Comparison of ENCODE assay signal across 8 cellular contexts in genomic region chr1:1763657-1764621, GRCh38. TPM values are rescaled to one million over a fixed set of nuclear protein-coding genes. Genes with fewer than 3 reads are reported as not detected.
A peak's percentile ranks its signal among the peaks of the same experiment; 100 is the strongest.
DNase-seq lines count a peak whose midpoint lies in the region; ATAC-seq and TF ChIP-seq lines count a peak whose summit lies in the region.

No MANE protein-coding gene starts in this region.

- H3K27me3 ChIP-seq in foreskin keratinocyte: no peaks in the 10 kb centered on the region
- no peaks in the 10 kb centered on the region for H3K27me3 ChIP-seq in osteoblast (ENCODE audit: insufficient read depth, low read length)
- no peaks in the 10 kb centered on the region for H3K27me3 ChIP-seq in colonic mucosa

- H3K79me2 ChIP-seq in osteoblast (ENCODE audit: insufficient read depth, low read length): peaks cover 89% of the 10 kb centered on the region

- peak; percentile 4 for TF ChIP-seq CTCF in foreskin keratinocyte (conservative IDR thresholded peaks at IDR 0.05)
- peak; percentile 14 for TF ChIP-seq CTCF in osteoblast (IDR thresholded peaks at IDR 0.05; ENCODE audit: extremely low read depth, low read depth, low read length)
- no peak for TF ChIP-seq CTCF in colonic mucosa (IDR thresholded peaks at IDR 0.05)
- no peak for TF ChIP-seq CTCF in GM20000 (IDR thresholded peaks at IDR 0.05; ENCODE audit: extremely low read depth, missing control alignments)

- H3K36me3 ChIP-seq in osteoblast (ENCODE audit: insufficient read depth, low read length) (peaks cover 20% of the 10 kb centered on the region), colonic mucosa (peaks cover 10% of the 10 kb centered on the region)

- H3K9ac ChIP-seq in colonic mucosa (ENCODE audit: low read depth in 2 of 2, low read length in 2 of 2): no peak overlapping the region

- H3K4me2 ChIP-seq in osteoblast (ENCODE audit: insufficient read depth, low read length): no peak overlapping the region

- H3K27ac ChIP-seq in foreskin keratinocyte (no peak overlapping the region), osteoblast (ENCODE audit: low read depth, low read length) (no peak overlapping the region), colonic mucosa (no peak overlapping the region)

- DNase-seq in EH (ENCODE audit: low read depth): peak; percentile 83
- DNase-seq in RPMI7951 (ENCODE audit: low read depth): peak; percentile 97
- no peak for DNase-seq in foreskin keratinocyte
- DNase-seq in osteoblast (ENCODE audit: insufficient read length, low spot score, missing footprints): peak; percentile 56
- no peak for DNase-seq in colonic mucosa
- DNase-seq in HuH-7 (ENCODE audit: low spot score): no peak
- DNase-seq in GM20000 (ENCODE audit: low spot score): no peak

- H3K9me3 ChIP-seq in osteoblast (ENCODE audit: low read depth, low read length) (no peaks in the 10 kb centered on the region), colonic mucosa (no peaks in the 10 kb centered on the region)

- intact Hi-C loops in colonic mucosa (cut with DNase I): no loop called here

- H3K4me1 ChIP-seq in foreskin keratinocyte (no peaks in the 10 kb centered on the region), osteoblast (ENCODE audit: insufficient read depth, low read length) (no peaks in the 10 kb centered on the region), colonic mucosa (peaks cover 11% of the 10 kb centered on the region)

- H4K20me1 ChIP-seq in osteoblast (ENCODE audit: insufficient read depth, low read length): peaks cover 14% of the 10 kb centered on the region

- ATAC-seq in foreskin keratinocyte (no peak), GM21723 (IDR thresholded peaks at IDR 0.05; ENCODE audit: unreplicated experiment) (no peak)

- no peak overlapping the region for H2AFZ ChIP-seq in osteoblast (ENCODE audit: low read length)

- H3K4me3 ChIP-seq in osteoblast (ENCODE audit: insufficient read depth, low read length): no peak overlapping the region
- H3K4me3 ChIP-seq in colonic mucosa: no peak overlapping the region

RNA-seq across cellular contexts. Expression of gene NADK, which starts 14.3 kb away (rescaled TPM):
- 24.0 and 30.3 TPM in 2 replicates for total RNA-seq in RPMI7951 (2014; rRNA removed; shearing (Covaris generic))
- total RNA-seq in foreskin keratinocyte (50.8 and 56.3 TPM in 2 replicates), osteoblast (43.9 and 45.6 TPM in 2 replicates), colonic mucosa (100 to 1,000 TPM; 122 to 146 TPM)
- polyA plus RNA-seq in foreskin keratinocyte: 35.1 and 42.0 TPM in 2 replicates

RNA-seq across cellular contexts. Expression of gene CDK11A, which starts 39.8 kb away (rescaled TPM):
- 4.4 and 8.1 TPM in 2 replicates for total RNA-seq in RPMI7951 (2014; rRNA removed; shearing (Covaris generic))
- total RNA-seq in foreskin keratinocyte: 9.8 and 19.5 TPM in 2 replicates
- 13.0 and 25.8 TPM in 2 replicates for polyA plus RNA-seq in foreskin keratinocyte
- total RNA-seq in osteoblast: 19.4 and 22.1 TPM in 2 replicates
- 10 to 100 TPM; 52.2 to 58.5 TPM for total RNA-seq in colonic mucosa

Comparison
In these comparisons a context has a peak if more than half of its experiments do, and no peak if none do; other contexts are left out.
1. DNase-seq: peak in EH (single experiment), RPMI7951 (single experiment) and osteoblast (single experiment); none in foreskin keratinocyte (0 of 2), colonic mucosa (single experiment), HuH-7 (single experiment) and GM20000 (single experiment).
2. CTCF ChIP-seq: peak in foreskin keratinocyte (single experiment) and osteoblast (single experiment); none in colonic mucosa (single experiment) and GM20000 (single experiment).